In genomic region chr7:47045169-47045568, GRCh38 we compare ENCODE assay signal across 16 cellular contexts.
DNase-seq lines count a peak whose midpoint lies in the region; ATAC-seq and TF ChIP-seq lines count a peak whose summit lies in the region.
"Had no signal": no experiment of that assay in that cellular context is flagged by ENCODE, and none has a peak within 500 bp of the region (broad histone marks: within the 10 kb centered on the region; RNA-seq: fewer than 3 reads in every experiment).

No MANE protein-coding gene starts in this region.

- H3K27me3 ChIP-seq in osteoblast (ENCODE audit: insufficient read depth, low read length), result no peaks in the 10 kb centered on the region

- H3K4me1 Mint-ChIP-seq in WTC11 (peaks cover 18% of the 10 kb centered on the region), immature natural killer cell (no peaks in the 10 kb centered on the region)
- H3K4me1 Mint-ChIP-seq: activated naive CD8-positive, alpha-beta T cell treated with anti-CD3 and anti-CD28 coated beads, Interleukin-2, amount 10 ng/mL, durations not matched to agents 7 days and 5 days had no signal

- peaks cover 19% of the 10 kb centered on the region for H3K4me1 ChIP-seq in osteoblast (ENCODE audit: insufficient read depth, low read length)

- peak overlapping the region; percentile 75 for H2AFZ ChIP-seq in osteoblast (ENCODE audit: low read length)
- H2AFZ ChIP-seq: PC-9 had no signal

- peaks cover 33% of the 10 kb centered on the region for H3K27me3 Mint-ChIP-seq in WTC11 (ENCODE audit: low read depth)
- peaks cover 0 to 2% (median 0%) of the 10 kb centered on the region in 3 donors for H3K27me3 Mint-ChIP-seq in immature natural killer cell (ENCODE audit: low read depth in 3 of 3)
- H3K27me3 Mint-ChIP-seq: activated naive CD8-positive, alpha-beta T cell treated with anti-CD3 and anti-CD28 coated beads, Interleukin-2, amount 10 ng/mL, durations not matched to agents 7 days and 5 days had no signal

- POLR2A ChIA-PET in WTC11 (lab: Charles Lee), result no interaction called here

- H3K4me3 Mint-ChIP-seq in WTC11 (no peak overlapping the region), immature natural killer cell (no peak overlapping the region)
- H3K4me3 Mint-ChIP-seq: activated naive CD8-positive, alpha-beta T cell treated with anti-CD3 and anti-CD28 coated beads, Interleukin-2, amount 10 ng/mL, durations not matched to agents 7 days and 5 days had no signal

- TF ChIP-seq CTCF in osteoblast (IDR thresholded peaks at IDR 0.05; ENCODE audit: extremely low read depth, low read depth, low read length) (no peak), WTC11 (IDR thresholded peaks at IDR 0.05) (no peak)

- no peaks in the 10 kb centered on the region for H3K36me3 ChIP-seq in osteoblast (ENCODE audit: insufficient read depth, low read length)

- H3K79me2 ChIP-seq in osteoblast (ENCODE audit: insufficient read depth, low read length), result no peaks in the 10 kb centered on the region

- ATAC-seq in Right ventricle myocardium inferior (peak; percentile 76), left ventricle myocardium superior (peak; percentile 86), GM19455 (IDR thresholded peaks at IDR 0.05; ENCODE audit: unreplicated experiment) (no peak), WTC11 (no peak), HG03045 (IDR thresholded peaks at IDR 0.05; ENCODE audit: unreplicated experiment) (no peak)

- H3K4me3 ChIP-seq in osteoblast (ENCODE audit: insufficient read depth, low read length), result no peak overlapping the region
- H3K4me3 ChIP-seq: PC-9 had no signal

- H3K36me3 Mint-ChIP-seq in WTC11 (no peaks in the 10 kb centered on the region), immature natural killer cell (no peaks in the 10 kb centered on the region)
- H3K36me3 Mint-ChIP-seq: activated naive CD8-positive, alpha-beta T cell treated with anti-CD3 and anti-CD28 coated beads, Interleukin-2, amount 10 ng/mL, durations not matched to agents 7 days and 5 days; IgD-negative memory B cell had no signal

- H3K9me3 Mint-ChIP-seq in WTC11 (no peaks in the 10 kb centered on the region), immature natural killer cell (peaks cover 0 to 7% (median 0%) of the 10 kb centered on the region in 6 donors)
- H3K9me3 Mint-ChIP-seq: activated naive CD8-positive, alpha-beta T cell treated with anti-CD3 and anti-CD28 coated beads, Interleukin-2, amount 10 ng/mL, durations not matched to agents 7 days and 5 days; IgD-negative memory B cell had no signal

- DNase-seq in Right ventricle myocardium inferior (ENCODE audit: missing footprints) (peak; percentile 67), cardiac septum (ENCODE audit: low spot score) (no peak), left ventricle myocardium superior (peak; percentile 75), osteoblast (ENCODE audit: insufficient read length, low spot score, missing footprints) (no peak), WTC11 (ENCODE audit: low spot score) (no peak), immature natural killer cell (no peak)
- DNase-seq: activated CD4-positive, CD25-positive, alpha-beta regulatory T cell treated with anti-CD3 and anti-CD28 coated beads, Interleukin-2, amount 50 U/mL, for 72 hours; activated naive CD8-positive, alpha-beta T cell treated with anti-CD3 and anti-CD28 coated beads, Interleukin-2, amount 10 ng/mL, durations not matched to agents 7 days and 5 days; erythroblast; NCI-H1436; NCI-H510A treated with DMSO at 0.1 percent for 48 hours; PC-9; stimulated activated naive CD4-positive, alpha-beta T cell treated with Interleukin-2 at 50 U/mL for 16 hours had no signal

- intact Hi-C loops in Right ventricle myocardium inferior (cut with DNase I) (loop anchor here (1.0 to 10.0 kb wide), 3 partner anchors 49 to 270 kb away; no protein-coding TSS in a partner anchor), cardiac septum (cut with DNase I) (loop anchor here (10.0 kb wide), 1 partner anchor 110 kb away; no protein-coding TSS in a partner anchor), left ventricle myocardium superior (cut with micrococcal nuclease) (no loop called here)

- peak overlapping the region; percentile 30 for H3K4me2 ChIP-seq in osteoblast (ENCODE audit: insufficient read depth, low read length)
- H3K4me2 ChIP-seq: PC-9 had no signal

- CTCF ChIA-PET in WTC11 (lab: Charles Lee), result no interaction called here

- no peaks in the 10 kb centered on the region for H3K9me3 ChIP-seq in osteoblast (ENCODE audit: low read depth, low read length)

- no peaks in the 10 kb centered on the region for H4K20me1 ChIP-seq in osteoblast (ENCODE audit: insufficient read depth, low read length)

- H3K27ac Mint-ChIP-seq in WTC11 (no peak overlapping the region), immature natural killer cell (no peak overlapping the region)
- H3K27ac Mint-ChIP-seq: activated naive CD8-positive, alpha-beta T cell treated with anti-CD3 and anti-CD28 coated beads, Interleukin-2, amount 10 ng/mL, durations not matched to agents 7 days and 5 days; IgD-negative memory B cell had no signal

- H3K27ac ChIP-seq in osteoblast (ENCODE audit: low read depth, low read length), result peak overlapping the region; percentile 20
- H3K27ac ChIP-seq: PC-9 had no signal

TF ChIP-seq in WTC11, 78 proteins besides CTCF, POLR2A, EP300 and RAD21:
- TF ChIP-seq USF2 (CRISPR knock-in tag; IDR thresholded peaks at IDR 0.05), result no peak
- no peak for TF ChIP-seq SMAD4 (CRISPR knock-in tag; IDR thresholded peaks at IDR 0.05)

Comparison
In these comparisons a context has a peak if more than half of its experiments do, and no peak if none do; other contexts are left out.
1. DNase-seq: peak in Right ventricle myocardium inferior (single experiment) and left ventricle myocardium superior (single experiment); none in cardiac septum (single experiment), osteoblast (single experiment), WTC11 (single experiment) and immature natural killer cell (0 of 3).
2. ATAC-seq: peak in Right ventricle myocardium inferior (single experiment) and left ventricle myocardium superior (single experiment); none in GM19455 (single experiment), WTC11 (single experiment) and HG03045 (single experiment).